Comparison of ENCODE assay signal across 17 cellular contexts in genomic region chr14:34175574-34175973, GRCh38.
DNase-seq lines count a peak whose midpoint lies in the region; ATAC-seq and TF ChIP-seq lines count a peak whose summit lies in the region.
"Had no signal": no experiment of that assay in that cellular context is flagged by ENCODE, and none has a peak within 500 bp of the region (broad histone marks: within the 10 kb centered on the region; RNA-seq: fewer than 3 reads in every experiment).

No MANE protein-coding gene starts in this region.

- no peaks in the 10 kb centered on the region for H3K9me3 ChIP-seq in upper lobe of right lung
- H3K9me3 ChIP-seq: Caco-2 had no signal

- intact Hi-C loops in upper lobe of right lung (cut with DNase I): no loop called here

- H3K4me3 Mint-ChIP-seq in GM23338: no peak overlapping the region
- H3K4me3 Mint-ChIP-seq: activated B cell treated with CpG ODN at 0.5 μM for 24 hours; activated naive CD4-positive, alpha-beta T cell treated with anti-CD3 and anti-CD28 coated beads for 36 hours; stimulated activated memory B cell treated with anti-CD40 and anti-IgM and Interleukin-4, amounts not matched to agents 10 μg/mL and 1 μg/mL and 100 μg/mL, for 72 hours; type B pancreatic cell had no signal

- H3K4me1 ChIP-seq in GM23338 (ENCODE audit: insufficient read depth) (no peaks in the 10 kb centered on the region), upper lobe of right lung (peaks cover 9% of the 10 kb centered on the region)

- ATAC-seq in GM18870 (IDR thresholded peaks at IDR 0.05; ENCODE audit: unreplicated experiment): peak; percentile 55
- peak; percentile 70 for ATAC-seq in GM21737 (IDR thresholded peaks at IDR 0.05; ENCODE audit: unreplicated experiment)
- ATAC-seq in HG03432 (IDR thresholded peaks at IDR 0.05; ENCODE audit: unreplicated experiment): peak; percentile 61
- no peak for ATAC-seq in GM23338
- ATAC-seq in upper lobe of right lung: no peak
- ATAC-seq: esophagus mucosa had no signal

- no peaks in the 10 kb centered on the region for H3K79me2 ChIP-seq in GM23338 (replicated peaks; ENCODE audit: insufficient read depth)

- H3K27me3 Mint-ChIP-seq in GM23338 (ENCODE audit: insufficient read depth, low read depth, poor library complexity): no peaks in the 10 kb centered on the region
- H3K27me3 Mint-ChIP-seq: activated B cell treated with CpG ODN at 0.5 μM for 24 hours had no signal

- H3K4me1 Mint-ChIP-seq in GM23338: peaks cover 3% of the 10 kb centered on the region; the same call in 2 of the 3 replicates

- no peak overlapping the region; the same call in 1 of the 2 replicates for H2AFZ ChIP-seq in GM23338

- no peak overlapping the region for H3K4me2 ChIP-seq in GM23338

- DNase-seq in CD1c-positive myeloid dendritic cell (ENCODE audit: extremely low spot score): peak; percentile 26
- DNase-seq in GM23338 (ENCODE audit: low spot score): no peak
- no peak for DNase-seq in upper lobe of right lung
- no peak for DNase-seq in NCI-H2227 (lab: John Stamatoyannopoulos, UW; ENCODE audit: unreplicated experiment)
- DNase-seq in NCI-H345 treated with DMSO at 0.1 percent for 48 hours (lab: John Stamatoyannopoulos, UW; ENCODE audit: unreplicated experiment): no peak
- DNase-seq: activated B cell treated with CpG ODN at 0.5 μM for 24 hours; activated naive CD4-positive, alpha-beta T cell treated with anti-CD3 and anti-CD28 coated beads for 36 hours; Caco-2; GOT3; NCI-H748 treated with DMSO at 0.1 percent for 48 hours; T-helper 1 cell had no signal

- H3K36me3 ChIP-seq in GM23338 (ENCODE audit: insufficient read depth): no peaks in the 10 kb centered on the region
- no peaks in the 10 kb centered on the region for H3K36me3 ChIP-seq in upper lobe of right lung

- H3K9me2 ChIP-seq in GM23338 (ENCODE audit: insufficient read depth): peaks cover 3% of the 10 kb centered on the region; the same call in 1 of the 2 replicates

- no peaks in the 10 kb centered on the region for H4K20me1 ChIP-seq in GM23338 (replicated peaks; ENCODE audit: insufficient read depth)

- no peaks in the 10 kb centered on the region for H3K9me3 Mint-ChIP-seq in GM23338
- H3K9me3 Mint-ChIP-seq: activated B cell treated with CpG ODN at 0.5 μM for 24 hours; activated naive CD4-positive, alpha-beta T cell treated with anti-CD3 and anti-CD28 coated beads for 36 hours; stimulated activated memory B cell treated with anti-CD40 and anti-IgM and Interleukin-4, amounts not matched to agents 10 μg/mL and 1 μg/mL and 100 μg/mL, for 72 hours; type B pancreatic cell had no signal

- TF ChIP-seq CTCF in GM23338 (conservative IDR thresholded peaks at IDR 0.05; ENCODE audit: low read depth in 2 of 2): no peak
- no peak for TF ChIP-seq CTCF in upper lobe of right lung (IDR thresholded peaks at IDR 0.05)

- no peak overlapping the region for H3K27ac ChIP-seq in GM23338 (ENCODE audit: low read depth)
- H3K27ac ChIP-seq in upper lobe of right lung: no peak overlapping the region

- H3K4me3 ChIP-seq in GM23338: no peak overlapping the region
- H3K4me3 ChIP-seq in upper lobe of right lung: no peak overlapping the region

- H3F3A ChIP-seq in GM23338 (replicated peaks; ENCODE audit: low read depth): no peaks in the 10 kb centered on the region

- H3K27ac Mint-ChIP-seq in GM23338: no peak overlapping the region
- H3K27ac Mint-ChIP-seq: activated B cell treated with CpG ODN at 0.5 μM for 24 hours; activated naive CD4-positive, alpha-beta T cell treated with anti-CD3 and anti-CD28 coated beads for 36 hours; stimulated activated memory B cell treated with anti-CD40 and anti-IgM and Interleukin-4, amounts not matched to agents 10 μg/mL and 1 μg/mL and 100 μg/mL, for 72 hours; type B pancreatic cell had no signal

- H3K27me3 ChIP-seq in GM23338 (ENCODE audit: insufficient read depth): no peaks in the 10 kb centered on the region
- no peaks in the 10 kb centered on the region for H3K27me3 ChIP-seq in upper lobe of right lung

- H3K36me3 Mint-ChIP-seq in GM23338 (ENCODE audit: low read depth): no peaks in the 10 kb centered on the region
- H3K36me3 Mint-ChIP-seq: stimulated activated memory B cell treated with anti-CD40 and anti-IgM and Interleukin-4, amounts not matched to agents 10 μg/mL and 1 μg/mL and 100 μg/mL, for 72 hours; type B pancreatic cell had no signal

TF ChIP-seq in GM23338, 12 proteins besides CTCF, POLR2A, EP300 and RAD21 (continues in another document):
- no peak for TF ChIP-seq POLR2AphosphoS5 (IDR thresholded peaks at IDR 0.05; ENCODE audit: low read depth)
- TF ChIP-seq CREB1 (CRISPR knock-in tag; IDR thresholded peaks at IDR 0.05; ENCODE audit: low read depth): no peak
- TF ChIP-seq ETS1 (IDR thresholded peaks at IDR 0.05): no peak
- no peak for TF ChIP-seq ZNF462 (CRISPR knock-in tag; IDR thresholded peaks at IDR 0.05)
- TF ChIP-seq JUNB (IDR thresholded peaks at IDR 0.05; ENCODE audit: unreplicated experiment): no peak
- no peak for TF ChIP-seq EZH2 (IDR thresholded peaks at IDR 0.05; ENCODE audit: low read depth, unreplicated experiment)

Comparison
In these comparisons a context has a peak if more than half of its experiments do, and no peak if none do; other contexts are left out.
1. ATAC-seq: peak in GM18870 (single experiment), GM21737 (single experiment) and HG03432 (single experiment); none in GM23338 (single experiment) and upper lobe of right lung (single experiment).